Comparison of ENCODE assay signal across 11 cellular contexts in genomic region chr5:123120197-123120596, GRCh38. TPM values are rescaled to one million over a fixed set of nuclear protein-coding genes. Genes with fewer than 3 reads are reported as not detected.
DNase-seq lines count a peak whose midpoint lies in the region; ATAC-seq and TF ChIP-seq lines count a peak whose summit lies in the region.
"Had no signal": no experiment of that assay in that cellular context is flagged by ENCODE, and none has a peak within 500 bp of the region (broad histone marks: within the 10 kb centered on the region; RNA-seq: fewer than 3 reads in every experiment).

No MANE protein-coding gene starts in this region.

- H3K27me3 Mint-ChIP-seq in activated CD4-positive, alpha-beta memory T cell treated with anti-CD3 and anti-CD28 coated beads, Interleukin-2, amount 10 ng/mL, durations not matched to agents 7 days and 5 days = peaks cover 42% of the 10 kb centered on the region

- TF ChIP-seq CTCF in hepatocyte (IDR thresholded peaks at IDR 0.05; ENCODE audit: poor library complexity) = peak; percentile 32
- TF ChIP-seq CTCF in tibial nerve (IDR thresholded peaks at IDR 0.05) = no peak

- H4K20me1 ChIP-seq in hepatocyte (ENCODE audit: insufficient read depth, poor library complexity, severe bottlenecking) = no peaks in the 10 kb centered on the region

- H3K27me3 ChIP-seq in SJSA1 (replicated peaks) (no peaks in the 10 kb centered on the region), hepatocyte (no peaks in the 10 kb centered on the region), tibial nerve (no peaks in the 10 kb centered on the region)
- H3K27me3 ChIP-seq: MG63, ovary had no signal

- no peaks in the 10 kb centered on the region for H3K36me3 Mint-ChIP-seq in activated CD4-positive, alpha-beta memory T cell treated with anti-CD3 and anti-CD28 coated beads, Interleukin-2, amount 10 ng/mL, durations not matched to agents 7 days and 5 days (ENCODE audit: low read depth)
- H3K36me3 Mint-ChIP-seq: CD8-positive, alpha-beta memory T cell had no signal

- H3K4me3 ChIP-seq in SJSA1 (no peak overlapping the region), hepatocyte (no peak overlapping the region), tibial nerve (no peak overlapping the region)
- H3K4me3 ChIP-seq: MG63, ovary had no signal

- in situ Hi-C loops in ACHN (cut with HindIII; ENCODE audit: low pct_ligation_motif_present, low pct_unique_long_range_greater_than_20kb, low sequenced_read_pairs) = no loop called here

- no peak overlapping the region for H3K27ac Mint-ChIP-seq in activated CD4-positive, alpha-beta memory T cell treated with anti-CD3 and anti-CD28 coated beads, Interleukin-2, amount 10 ng/mL, durations not matched to agents 7 days and 5 days

- 80% methylated on average over 3 of the region's 3 CpGs for WGBS in hepatocyte (ENCODE audit: low lambda C conversion rate, missing lambda C conversion rate)
- WGBS in tibial nerve, 2 donors = 64 to 78% methylated on average over 3 of the region's 3 CpGs

- no peak overlapping the region for H3K4me2 ChIP-seq in hepatocyte

- H3K4me1 ChIP-seq in SJSA1 (replicated peaks) (peaks cover 57% of the 10 kb centered on the region), hepatocyte (ENCODE audit: insufficient read depth) (peaks cover 12% of the 10 kb centered on the region), tibial nerve (peaks cover 0 to 18% (median 0%) of the 10 kb centered on the region in 4 donors)

- H3K27ac ChIP-seq in SJSA1 = peak overlapping the region; percentile 89
- H3K27ac ChIP-seq in hepatocyte = no peak overlapping the region
- no peak overlapping the region for H3K27ac ChIP-seq in tibial nerve

- H3K4me1 Mint-ChIP-seq in activated CD4-positive, alpha-beta memory T cell treated with anti-CD3 and anti-CD28 coated beads, Interleukin-2, amount 10 ng/mL, durations not matched to agents 7 days and 5 days = no peaks in the 10 kb centered on the region

- no peak for TF ChIP-seq EP300 in tibial nerve (IDR thresholded peaks at IDR 0.05)

- peak; percentile 8 for DNase-seq in ACHN
- DNase-seq in H4 (ENCODE audit: low spot score) = peak; percentile 54
- DNase-seq in SJSA1 (ENCODE audit: low read depth in 1 of 2, low spot score in 2 of 2) = peak in 1 of 2 experiments; percentile 59
- no peak for DNase-seq in hepatocyte (ENCODE audit: low spot score)
- no peak for DNase-seq in activated naive CD4-positive, alpha-beta T cell treated with Interleukin-2 at 50 U/mL for 16 hours
- no peak for DNase-seq in activated CD4-positive, alpha-beta memory T cell treated with anti-CD3 and anti-CD28 coated beads, Interleukin-2, amount 10 ng/mL, durations not matched to agents 7 days and 5 days
- DNase-seq in tibial nerve (ENCODE audit: low spot score in 2 of 2) = no peak
- DNase-seq: CD8-positive, alpha-beta memory T cell; MG63; ovary had no signal

- CTCF ChIA-PET in activated CD4-positive, alpha-beta memory T cell treated with anti-CD3 and anti-CD28 coated beads, Interleukin-2, amount 10 ng/mL, durations not matched to agents 7 days and 5 days (lab: Charles Lee) = no interaction called here

- no peak overlapping the region for H3K4me3 Mint-ChIP-seq in activated CD4-positive, alpha-beta memory T cell treated with anti-CD3 and anti-CD28 coated beads, Interleukin-2, amount 10 ng/mL, durations not matched to agents 7 days and 5 days
- H3K4me3 Mint-ChIP-seq: CD8-positive, alpha-beta memory T cell had no signal

- H3K79me2 ChIP-seq in hepatocyte = peaks cover 5% of the 10 kb centered on the region

- POLR2A ChIA-PET in activated CD4-positive, alpha-beta memory T cell treated with anti-CD3 and anti-CD28 coated beads, Interleukin-2, amount 10 ng/mL, durations not matched to agents 7 days and 5 days (lab: Charles Lee) = no interaction called here

- no peak for ATAC-seq in GM21723 (IDR thresholded peaks at IDR 0.05; ENCODE audit: unreplicated experiment)

- H2AFZ ChIP-seq in hepatocyte = no peak overlapping the region

- no peak for TF ChIP-seq POLR2A in tibial nerve (IDR thresholded peaks at IDR 0.05)

- H3K36me3 ChIP-seq in SJSA1 = no peaks in the 10 kb centered on the region
- no peaks in the 10 kb centered on the region for H3K36me3 ChIP-seq in hepatocyte (replicated peaks; ENCODE audit: insufficient read depth, low read depth)
- H3K36me3 ChIP-seq in tibial nerve = no peaks in the 10 kb centered on the region
- H3K36me3 ChIP-seq: MG63, ovary had no signal

- H3K9me2 ChIP-seq in hepatocyte (replicated peaks; ENCODE audit: insufficient read depth) = no peaks in the 10 kb centered on the region

- no peaks in the 10 kb centered on the region for H3K9me3 ChIP-seq in SJSA1 (replicated peaks)
- no peaks in the 10 kb centered on the region for H3K9me3 ChIP-seq in hepatocyte (ENCODE audit: low read depth)
- no peaks in the 10 kb centered on the region for H3K9me3 ChIP-seq in tibial nerve
- H3K9me3 ChIP-seq: MG63, ovary had no signal

- no peaks in the 10 kb centered on the region for H3K9me3 Mint-ChIP-seq in activated CD4-positive, alpha-beta memory T cell treated with anti-CD3 and anti-CD28 coated beads, Interleukin-2, amount 10 ng/mL, durations not matched to agents 7 days and 5 days

RNA-seq across cellular contexts. Expression of gene PRDM6, which starts 31.2 kb away (rescaled TPM):
- 0.04 TPM in 1 of 2 replicates, not detected in the other for total RNA-seq in H4 (2014; rRNA removed; shearing (Covaris generic))
- total RNA-seq in SJSA1 (2014; rRNA removed; shearing (Covaris generic)) = 1.5 and 2.4 TPM in 2 replicates
- total RNA-seq in hepatocyte (6.3 and 9.9 TPM in 2 replicates), tibial nerve (1 to 10 TPM in 2 of 4 donors, under 1 TPM in 2; 0.90 to 1.1 (median 1.0) TPM)
- 10.9 and 12.7 TPM in 2 replicates for polyA plus RNA-seq in hepatocyte
- total RNA-seq in activated CD4-positive, alpha-beta memory T cell treated with anti-CD3 and anti-CD28 coated beads, Interleukin-2, amount 10 ng/mL, durations not matched to agents 7 days and 5 days = not detected
- total RNA-seq: CD8-positive, alpha-beta memory T cell had no signal
- polyA plus RNA-seq: CD8-positive, alpha-beta memory T cell had no signal

Comparison
In these comparisons a context has a peak if more than half of its experiments do, and no peak if none do; other contexts are left out.
1. DNase-seq: peak in ACHN (single experiment) and H4 (single experiment); none in hepatocyte (single experiment), activated naive CD4-positive, alpha-beta T cell treated with Interleukin-2 at 50 U/mL for 16 hours (single experiment), activated CD4-positive, alpha-beta memory T cell treated with anti-CD3 and anti-CD28 coated beads, Interleukin-2, amount 10 ng/mL, durations not matched to agents 7 days and 5 days (single experiment) and tibial nerve (0 of 2).